Comparison of ENCODE assay signal across 1 cellular context in the genomic region with DNA sequence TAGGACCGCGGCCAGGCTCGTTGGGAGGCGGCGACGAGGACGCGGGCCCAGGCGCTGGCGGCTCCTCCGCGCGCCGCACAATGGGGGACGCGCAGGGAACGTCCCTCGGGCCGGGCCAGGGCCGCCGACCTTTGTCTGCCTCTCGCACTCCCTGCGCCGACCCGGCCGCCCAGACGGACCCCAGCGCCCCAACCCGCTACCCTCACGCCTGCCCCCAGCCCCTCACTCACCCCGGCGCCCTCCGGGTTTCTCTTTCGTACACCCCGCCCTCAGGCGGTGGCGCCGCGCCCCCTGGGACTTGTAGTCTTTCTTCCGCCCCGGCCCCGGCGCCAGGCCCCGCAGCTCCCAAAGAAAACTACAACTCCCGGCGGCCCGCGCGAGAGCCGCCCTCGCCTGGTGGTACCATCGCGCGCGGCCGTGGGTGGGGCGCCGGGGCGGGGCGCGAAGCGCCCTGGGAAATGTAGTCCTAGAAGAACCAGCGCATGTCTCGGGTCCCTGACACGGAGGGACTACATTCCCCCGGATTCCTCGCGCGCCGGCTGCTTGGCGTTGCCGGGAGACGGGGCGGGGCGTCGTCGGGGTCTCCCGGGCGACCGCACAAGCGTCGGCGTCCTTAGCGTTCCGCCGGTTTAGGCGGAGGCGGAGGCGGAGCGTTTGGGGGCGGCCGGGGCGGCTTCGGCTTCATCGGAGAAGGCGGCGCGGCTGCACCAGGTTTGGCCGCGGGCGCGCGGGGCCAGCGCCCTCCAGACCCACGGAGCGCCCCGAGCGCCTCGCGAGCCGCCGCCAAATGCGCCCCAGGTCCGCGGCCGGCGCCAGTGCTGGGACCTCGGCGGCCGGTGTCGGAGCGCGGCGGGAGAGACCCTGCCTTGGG.
TF ChIP-seq lines count a peak whose summit lies in the region.

A gene (minus strand): TSS at position 260 of the 871 bp plus-strand sequence. CDS start 24,546 bp downstream, outside the sequence.

TF ChIP-seq in HEK293, 187 proteins besides CTCF, POLR2A, EP300 and RAD21 (continued from another document and continues in another):
- TF ChIP-seq, protein P1, sequence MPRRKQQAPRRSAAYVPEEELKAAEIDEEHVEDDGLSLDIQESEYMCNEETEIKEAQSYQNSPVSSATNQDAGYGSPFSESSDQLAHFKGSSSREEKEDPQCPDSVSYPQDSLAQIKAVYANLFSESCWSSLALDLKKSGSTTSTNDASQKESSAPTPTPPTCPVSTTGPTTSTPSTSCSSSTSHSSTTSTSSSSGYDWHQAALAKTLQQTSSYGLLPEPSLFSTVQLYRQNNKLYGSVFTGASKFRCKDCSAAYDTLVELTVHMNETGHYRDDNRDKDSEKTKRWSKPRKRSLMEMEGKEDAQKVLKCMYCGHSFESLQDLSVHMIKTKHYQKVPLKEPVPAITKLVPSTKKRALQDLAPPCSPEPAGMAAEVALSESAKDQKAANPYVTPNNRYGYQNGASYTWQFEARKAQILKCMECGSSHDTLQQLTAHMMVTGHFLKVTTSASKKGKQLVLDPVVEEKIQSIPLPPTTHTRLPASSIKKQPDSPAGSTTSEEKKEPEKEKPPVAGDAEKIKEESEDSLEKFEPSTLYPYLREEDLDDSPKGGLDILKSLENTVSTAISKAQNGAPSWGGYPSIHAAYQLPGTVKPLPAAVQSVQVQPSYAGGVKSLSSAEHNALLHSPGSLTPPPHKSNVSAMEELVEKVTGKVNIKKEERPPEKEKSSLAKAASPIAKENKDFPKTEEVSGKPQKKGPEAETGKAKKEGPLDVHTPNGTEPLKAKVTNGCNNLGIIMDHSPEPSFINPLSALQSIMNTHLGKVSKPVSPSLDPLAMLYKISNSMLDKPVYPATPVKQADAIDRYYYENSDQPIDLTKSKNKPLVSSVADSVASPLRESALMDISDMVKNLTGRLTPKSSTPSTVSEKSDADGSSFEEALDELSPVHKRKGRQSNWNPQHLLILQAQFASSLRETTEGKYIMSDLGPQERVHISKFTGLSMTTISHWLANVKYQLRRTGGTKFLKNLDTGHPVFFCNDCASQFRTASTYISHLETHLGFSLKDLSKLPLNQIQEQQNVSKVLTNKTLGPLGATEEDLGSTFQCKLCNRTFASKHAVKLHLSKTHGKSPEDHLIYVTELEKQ (tag by site-specific recombination; IDR thresholded peaks at IDR 0.05; ENCODE audit: borderline replicate concordance): no peak
- TF ChIP-seq ZNF341 (tag by site-specific recombination; IDR thresholded peaks at IDR 0.05; ENCODE audit: low read depth): peak; percentile 74
- no peak for TF ChIP-seq ZNF747 (tag by site-specific recombination; IDR thresholded peaks at IDR 0.05)
- no peak for TF ChIP-seq ZNF112 (tag by site-specific recombination; IDR thresholded peaks at IDR 0.05)
- TF ChIP-seq, protein P2, sequence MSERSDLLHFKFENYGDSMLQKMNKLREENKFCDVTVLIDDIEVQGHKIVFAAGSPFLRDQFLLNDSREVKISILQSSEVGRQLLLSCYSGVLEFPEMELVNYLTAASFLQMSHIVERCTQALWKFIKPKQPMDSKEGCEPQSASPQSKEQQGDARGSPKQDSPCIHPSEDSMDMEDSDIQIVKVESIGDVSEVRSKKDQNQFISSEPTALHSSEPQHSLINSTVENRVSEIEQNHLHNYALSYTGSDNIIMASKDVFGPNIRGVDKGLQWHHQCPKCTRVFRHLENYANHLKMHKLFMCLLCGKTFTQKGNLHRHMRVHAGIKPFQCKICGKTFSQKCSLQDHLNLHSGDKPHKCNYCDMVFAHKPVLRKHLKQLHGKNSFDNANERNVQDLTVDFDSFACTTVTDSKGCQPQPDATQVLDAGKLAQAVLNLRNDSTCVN (tag by site-specific recombination; optimal IDR thresholded peaks at IDR 0.05): peak; percentile 96
- TF ChIP-seq, protein P3, sequence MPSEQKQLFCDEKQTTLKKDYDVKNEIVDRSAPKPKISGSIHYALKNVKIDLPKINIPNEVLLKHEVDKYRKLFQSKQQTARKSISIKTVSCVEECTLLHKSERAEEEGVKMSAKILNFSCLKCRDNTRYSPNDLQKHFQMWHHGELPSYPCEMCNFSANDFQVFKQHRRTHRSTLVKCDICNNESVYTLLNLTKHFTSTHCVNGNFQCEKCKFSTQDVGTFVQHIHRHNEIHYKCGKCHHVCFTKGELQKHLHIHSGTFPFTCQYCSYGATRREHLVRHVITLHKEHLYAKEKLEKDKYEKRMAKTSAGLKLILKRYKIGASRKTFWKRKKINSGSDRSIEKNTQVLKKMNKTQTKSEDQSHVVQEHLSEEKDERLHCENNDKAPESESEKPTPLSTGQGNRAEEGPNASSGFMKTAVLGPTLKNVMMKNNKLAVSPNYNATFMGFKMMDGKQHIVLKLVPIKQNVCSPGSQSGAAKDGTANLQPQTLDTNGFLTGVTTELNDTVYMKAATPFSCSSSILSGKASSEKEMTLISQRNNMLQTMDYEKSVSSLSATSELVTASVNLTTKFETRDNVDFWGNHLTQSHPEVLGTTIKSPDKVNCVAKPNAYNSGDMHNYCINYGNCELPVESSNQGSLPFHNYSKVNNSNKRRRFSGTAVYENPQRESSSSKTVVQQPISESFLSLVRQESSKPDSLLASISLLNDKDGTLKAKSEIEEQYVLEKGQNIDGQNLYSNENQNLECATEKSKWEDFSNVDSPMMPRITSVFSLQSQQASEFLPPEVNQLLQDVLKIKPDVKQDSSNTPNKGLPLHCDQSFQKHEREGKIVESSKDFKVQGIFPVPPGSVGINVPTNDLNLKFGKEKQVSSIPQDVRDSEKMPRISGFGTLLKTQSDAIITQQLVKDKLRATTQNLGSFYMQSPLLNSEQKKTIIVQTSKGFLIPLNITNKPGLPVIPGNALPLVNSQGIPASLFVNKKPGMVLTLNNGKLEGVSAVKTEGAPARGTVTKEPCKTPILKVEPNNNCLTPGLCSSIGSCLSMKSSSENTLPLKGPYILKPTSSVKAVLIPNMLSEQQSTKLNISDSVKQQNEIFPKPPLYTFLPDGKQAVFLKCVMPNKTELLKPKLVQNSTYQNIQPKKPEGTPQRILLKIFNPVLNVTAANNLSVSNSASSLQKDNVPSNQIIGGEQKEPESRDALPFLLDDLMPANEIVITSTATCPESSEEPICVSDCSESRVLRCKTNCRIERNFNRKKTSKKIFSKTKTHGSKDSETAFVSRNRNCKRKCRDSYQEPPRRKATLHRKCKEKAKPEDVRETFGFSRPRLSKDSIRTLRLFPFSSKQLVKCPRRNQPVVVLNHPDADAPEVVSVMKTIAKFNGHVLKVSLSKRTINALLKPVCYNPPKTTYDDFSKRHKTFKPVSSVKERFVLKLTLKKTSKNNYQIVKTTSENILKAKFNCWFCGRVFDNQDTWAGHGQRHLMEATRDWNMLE (tag by site-specific recombination; conservative IDR thresholded peaks at IDR 0.05; ENCODE audit: low read depth): 0 out of 2 replicates have a peak, but pooled peaks have one; percentile 16
- no peak for TF ChIP-seq ZNF239 (tag by site-specific recombination; IDR thresholded peaks at IDR 0.05)
- no peak for TF ChIP-seq ZNF146 (tag by site-specific recombination; IDR thresholded peaks at IDR 0.05)
- TF ChIP-seq ZBTB20 (tag by site-specific recombination; IDR thresholded peaks at IDR 0.05): peak; percentile 75; the same call in 1 of the 2 replicates
- no peak for TF ChIP-seq TRIM28 (IDR thresholded peaks at IDR 0.05; ENCODE audit: borderline replicate concordance, low read length)
- TF ChIP-seq KLF8 (tag by site-specific recombination; IDR thresholded peaks at IDR 0.05): peak; percentile 99
- TF ChIP-seq ZNF324 (tag by site-specific recombination; IDR thresholded peaks at IDR 0.05): no peak
- TF ChIP-seq ZNF76 (tag by site-specific recombination; IDR thresholded peaks at IDR 0.05; ENCODE audit: borderline replicate concordance, low read depth): peak; percentile 99
- TF ChIP-seq RBAK (tag by site-specific recombination; IDR thresholded peaks at IDR 0.05): no peak
- no peak for TF ChIP-seq ZFP41 (tag by site-specific recombination; IDR thresholded peaks at IDR 0.05; ENCODE audit: borderline replicate concordance)
- no peak for TF ChIP-seq ZBTB17 (tag by site-specific recombination; IDR thresholded peaks at IDR 0.05)
- no peak for TF ChIP-seq ZBTB1 (tag by site-specific recombination; IDR thresholded peaks at IDR 0.05)
- no peak for TF ChIP-seq ZNF621 (tag by site-specific recombination; IDR thresholded peaks at IDR 0.05)
- TF ChIP-seq ZNF785 (tag by site-specific recombination; IDR thresholded peaks at IDR 0.05): no peak
- TF ChIP-seq ZNF626 (tag by site-specific recombination; IDR thresholded peaks at IDR 0.05): no peak
- peak; percentile 99 for TF ChIP-seq ZXDB (tag by site-specific recombination; IDR thresholded peaks at IDR 0.05)
- no peak for TF ChIP-seq ZNF610 (tag by site-specific recombination; IDR thresholded peaks at IDR 0.05; ENCODE audit: borderline replicate concordance)
- no peak for TF ChIP-seq PRDM1 (tag by site-specific recombination; IDR thresholded peaks at IDR 0.05)
- TF ChIP-seq, protein P4, sequence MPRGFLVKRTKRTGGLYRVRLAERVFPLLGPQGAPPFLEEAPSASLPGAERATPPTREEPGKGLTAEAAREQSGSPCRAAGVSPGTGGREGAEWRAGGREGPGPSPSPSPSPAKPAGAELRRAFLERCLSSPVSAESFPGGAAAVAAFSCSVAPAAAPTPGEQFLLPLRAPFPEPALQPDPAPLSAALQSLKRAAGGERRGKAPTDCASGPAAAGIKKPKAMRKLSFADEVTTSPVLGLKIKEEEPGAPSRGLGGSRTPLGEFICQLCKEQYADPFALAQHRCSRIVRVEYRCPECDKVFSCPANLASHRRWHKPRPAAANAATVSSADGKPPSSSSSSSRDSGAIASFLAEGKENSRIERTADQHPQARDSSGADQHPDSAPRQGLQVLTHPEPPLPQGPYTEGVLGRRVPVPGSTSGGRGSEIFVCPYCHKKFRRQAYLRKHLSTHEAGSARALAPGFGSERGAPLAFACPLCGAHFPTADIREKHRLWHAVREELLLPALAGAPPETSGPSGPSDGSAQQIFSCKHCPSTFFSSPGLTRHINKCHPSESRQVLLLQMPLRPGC (tag by site-specific recombination; IDR thresholded peaks at IDR 0.05): no peak
- peak; percentile 77 for TF ChIP-seq SP2 (tag by site-specific recombination; IDR thresholded peaks at IDR 0.05)
- no peak for TF ChIP-seq ZNF223 (tag by site-specific recombination; IDR thresholded peaks at IDR 0.05)
- TF ChIP-seq ZNF132 (tag by site-specific recombination; IDR thresholded peaks at IDR 0.05; ENCODE audit: borderline replicate concordance): no peak
- TF ChIP-seq, protein P5, sequence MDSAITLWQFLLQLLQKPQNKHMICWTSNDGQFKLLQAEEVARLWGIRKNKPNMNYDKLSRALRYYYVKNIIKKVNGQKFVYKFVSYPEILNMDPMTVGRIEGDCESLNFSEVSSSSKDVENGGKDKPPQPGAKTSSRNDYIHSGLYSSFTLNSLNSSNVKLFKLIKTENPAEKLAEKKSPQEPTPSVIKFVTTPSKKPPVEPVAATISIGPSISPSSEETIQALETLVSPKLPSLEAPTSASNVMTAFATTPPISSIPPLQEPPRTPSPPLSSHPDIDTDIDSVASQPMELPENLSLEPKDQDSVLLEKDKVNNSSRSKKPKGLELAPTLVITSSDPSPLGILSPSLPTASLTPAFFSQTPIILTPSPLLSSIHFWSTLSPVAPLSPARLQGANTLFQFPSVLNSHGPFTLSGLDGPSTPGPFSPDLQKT (IDR thresholded peaks at IDR 0.05; ENCODE audit: borderline replicate concordance, low read depth, low read length): no peak
- TF ChIP-seq ZNF416 (tag by site-specific recombination; IDR thresholded peaks at IDR 0.05): no peak
- TF ChIP-seq KLF1 (tag by site-specific recombination; IDR thresholded peaks at IDR 0.05): peak; percentile 89
- peak; percentile 69; the same call in 1 of the 2 replicates for TF ChIP-seq ZBTB7A (tag by site-specific recombination; IDR thresholded peaks at IDR 0.05; ENCODE audit: low read depth)
- TF ChIP-seq ZNF157 (tag by site-specific recombination; IDR thresholded peaks at IDR 0.05): no peak
- TF ChIP-seq, protein P6, sequence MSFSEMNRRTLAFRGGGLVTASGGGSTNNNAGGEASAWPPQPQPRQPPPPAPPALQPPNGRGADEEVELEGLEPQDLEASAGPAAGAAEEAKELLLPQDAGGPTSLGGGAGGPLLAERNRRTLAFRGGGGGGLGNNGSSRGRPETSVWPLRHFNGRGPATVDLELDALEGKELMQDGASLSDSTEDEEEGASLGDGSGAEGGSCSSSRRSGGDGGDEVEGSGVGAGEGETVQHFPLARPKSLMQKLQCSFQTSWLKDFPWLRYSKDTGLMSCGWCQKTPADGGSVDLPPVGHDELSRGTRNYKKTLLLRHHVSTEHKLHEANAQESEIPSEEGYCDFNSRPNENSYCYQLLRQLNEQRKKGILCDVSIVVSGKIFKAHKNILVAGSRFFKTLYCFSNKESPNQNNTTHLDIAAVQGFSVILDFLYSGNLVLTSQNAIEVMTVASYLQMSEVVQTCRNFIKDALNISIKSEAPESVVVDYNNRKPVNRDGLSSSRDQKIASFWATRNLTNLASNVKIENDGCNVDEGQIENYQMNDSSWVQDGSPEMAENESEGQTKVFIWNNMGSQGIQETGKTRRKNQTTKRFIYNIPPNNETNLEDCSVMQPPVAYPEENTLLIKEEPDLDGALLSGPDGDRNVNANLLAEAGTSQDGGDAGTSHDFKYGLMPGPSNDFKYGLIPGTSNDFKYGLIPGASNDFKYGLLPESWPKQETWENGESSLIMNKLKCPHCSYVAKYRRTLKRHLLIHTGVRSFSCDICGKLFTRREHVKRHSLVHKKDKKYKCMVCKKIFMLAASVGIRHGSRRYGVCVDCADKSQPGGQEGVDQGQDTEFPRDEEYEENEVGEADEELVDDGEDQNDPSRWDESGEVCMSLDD (tag by site-specific recombination; IDR thresholded peaks at IDR 0.05): peak; percentile 93
- TF ChIP-seq, protein P7, sequence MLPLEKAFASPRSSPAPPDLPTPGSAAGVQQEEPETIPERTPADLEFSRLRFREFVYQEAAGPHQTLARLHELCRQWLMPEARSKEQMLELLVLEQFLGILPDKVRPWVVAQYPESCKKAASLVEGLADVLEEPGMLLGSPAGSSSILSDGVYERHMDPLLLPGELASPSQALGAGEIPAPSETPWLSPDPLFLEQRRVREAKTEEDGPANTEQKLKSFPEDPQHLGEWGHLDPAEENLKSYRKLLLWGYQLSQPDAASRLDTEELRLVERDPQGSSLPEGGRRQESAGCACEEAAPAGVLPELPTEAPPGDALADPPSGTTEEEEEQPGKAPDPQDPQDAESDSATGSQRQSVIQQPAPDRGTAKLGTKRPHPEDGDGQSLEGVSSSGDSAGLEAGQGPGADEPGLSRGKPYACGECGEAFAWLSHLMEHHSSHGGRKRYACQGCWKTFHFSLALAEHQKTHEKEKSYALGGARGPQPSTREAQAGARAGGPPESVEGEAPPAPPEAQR (tag by site-specific recombination; IDR thresholded peaks at IDR 0.05): 0 out of 2 replicates have a peak, but pooled peaks have one; percentile 64
- no peak for TF ChIP-seq GFI1B (tag by site-specific recombination; IDR thresholded peaks at IDR 0.05)
- TF ChIP-seq, protein P8, sequence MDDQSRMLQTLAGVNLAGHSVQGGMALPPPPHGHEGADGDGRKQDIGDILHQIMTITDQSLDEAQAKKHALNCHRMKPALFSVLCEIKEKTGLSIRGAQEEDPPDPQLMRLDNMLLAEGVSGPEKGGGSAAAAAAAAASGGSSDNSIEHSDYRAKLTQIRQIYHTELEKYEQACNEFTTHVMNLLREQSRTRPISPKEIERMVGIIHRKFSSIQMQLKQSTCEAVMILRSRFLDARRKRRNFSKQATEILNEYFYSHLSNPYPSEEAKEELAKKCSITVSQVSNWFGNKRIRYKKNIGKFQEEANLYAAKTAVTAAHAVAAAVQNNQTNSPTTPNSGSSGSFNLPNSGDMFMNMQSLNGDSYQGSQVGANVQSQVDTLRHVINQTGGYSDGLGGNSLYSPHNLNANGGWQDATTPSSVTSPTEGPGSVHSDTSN (CRISPR knock-in tag; IDR thresholded peaks at IDR 0.05): no peak
- TF ChIP-seq ZFP69B (tag by site-specific recombination; IDR thresholded peaks at IDR 0.05): no peak
